ENCODE assay signal across 8 cellular contexts in genomic region chr9:99221266-99221622, GRCh38. TPM values are rescaled to one million over a fixed set of nuclear protein-coding genes. Genes with fewer than 3 reads are reported as not detected.
DNase-seq lines count a peak whose midpoint lies in the region; ATAC-seq and TF ChIP-seq lines count a peak whose summit lies in the region.

No MANE protein-coding gene starts in this region.

- peaks cover 39% of the 10 kb centered on the region for H4K20me1 ChIP-seq in GM23338 (replicated peaks; ENCODE audit: insufficient read depth)

- peaks cover 3% of the 10 kb centered on the region for H3K27me3 Mint-ChIP-seq in GM23338 (ENCODE audit: insufficient read depth, low read depth, poor library complexity)

- ATAC-seq in GM23338 (no peak; the same call in 2 of the 3 replicates), Panc1 (no peak)

- TF ChIP-seq POLR2A in esophagus squamous epithelium (IDR thresholded peaks at IDR 0.05): no peak

- H3K36me3 ChIP-seq in GM23338 (ENCODE audit: insufficient read depth) (peaks cover 12% of the 10 kb centered on the region; the same call in 1 of the 2 replicates), Panc1 (ENCODE audit: control insufficient read depth, insufficient read depth, low read length) (peaks cover 16% of the 10 kb centered on the region), esophagus squamous epithelium (peaks cover 0 to 46% (median 0%) of the 10 kb centered on the region in 3 donors)

- in situ Hi-C loops in Panc1 (cut with HindIII; ENCODE audit: low pct_unique_long_range_greater_than_20kb, low sequenced_read_pairs): no loop called here

- H3K27ac Mint-ChIP-seq in GM23338: peak overlapping the region; percentile 68

- H3F3A ChIP-seq in GM23338 (replicated peaks; ENCODE audit: low read depth): no peaks in the 10 kb centered on the region

- no TSS peak for BruUV-seq in Panc1 (replicated peaks; lab: Mats Ljungman, UMichigan)

- DNase-seq in GM23338 (ENCODE audit: low spot score): no peak
- DNase-seq in Panc1 (ENCODE audit: low read depth, low spot score): no peak
- no peak for DNase-seq in esophagus squamous epithelium (lab: John Stamatoyannopoulos, UW)
- DNase-seq in retinal pigment epithelial cell (ENCODE audit: low read depth): no peak
- no peak for DNase-seq in NCI-H82 treated with DMSO at 0.1 percent for 48 hours (lab: John Stamatoyannopoulos, UW; ENCODE audit: unreplicated experiment)
- no peak for DNase-seq in OCI-M2 (lab: John Stamatoyannopoulos, UW; ENCODE audit: unreplicated experiment)
- no peak for DNase-seq in islet precursor cell
- DNase-seq in midbrain (lab: John Stamatoyannopoulos, UW): no peak

- H3K79me2 ChIP-seq in GM23338 (replicated peaks; ENCODE audit: insufficient read depth): peaks cover 89% of the 10 kb centered on the region

- H3K4me3 Mint-ChIP-seq in GM23338: peak overlapping the region; percentile 97

- H3K4me2 ChIP-seq in GM23338: peak overlapping the region; percentile 98

- POLR2A ChIA-PET in Panc1 (lab: Charles Lee): no interaction called here

- peaks cover 43% of the 10 kb centered on the region for H3K36me3 Mint-ChIP-seq in GM23338 (ENCODE audit: low read depth)

- peaks cover 20% of the 10 kb centered on the region for H3K4me1 Mint-ChIP-seq in GM23338

- H3K9me2 ChIP-seq in GM23338 (ENCODE audit: insufficient read depth): no peaks in the 10 kb centered on the region

- H3K9me3 ChIP-seq in Panc1 (ENCODE audit: control insufficient read depth, insufficient read depth, low read depth, low read length): no peaks in the 10 kb centered on the region
- no peaks in the 10 kb centered on the region for H3K9me3 ChIP-seq in esophagus squamous epithelium

- H3K27me3 ChIP-seq in GM23338 (ENCODE audit: insufficient read depth): no peaks in the 10 kb centered on the region
- H3K27me3 ChIP-seq in Panc1 (ENCODE audit: control insufficient read depth, insufficient read depth, low read length): no peaks in the 10 kb centered on the region
- no peaks in the 10 kb centered on the region for H3K27me3 ChIP-seq in esophagus squamous epithelium

- CTCF ChIA-PET in Panc1 (lab: Charles Lee): no interaction called here

- intact Hi-C loops in Panc1 (cut with micrococcal nuclease; ENCODE audit: unreplicated experiment): no loop called here
- intact Hi-C loops in esophagus squamous epithelium (cut with DNase I): no loop called here

- peaks cover 22% of the 10 kb centered on the region for H3K4me1 ChIP-seq in GM23338 (ENCODE audit: insufficient read depth)
- peaks cover 3% of the 10 kb centered on the region; the same call in 1 of the 2 replicates for H3K4me1 ChIP-seq in Panc1 (ENCODE audit: control insufficient read depth, insufficient read depth, low read length)
- peaks cover 11 to 58% (median 29%) of the 10 kb centered on the region in 3 donors for H3K4me1 ChIP-seq in esophagus squamous epithelium

- H3K4me3 ChIP-seq in GM23338 (peak overlapping the region; percentile 98), Panc1 (ENCODE audit: low read depth in 2 of 2, low read length in 2 of 2) (peak overlapping the region; percentile 94 to 99), esophagus squamous epithelium (peak overlapping the region; percentile 82 to 100 (median 92)), retinal pigment epithelial cell (ENCODE audit: low read length) (peak overlapping the region; percentile 98)

- TF ChIP-seq CTCF in GM23338 (conservative IDR thresholded peaks at IDR 0.05; ENCODE audit: low read depth in 2 of 2): no peak
- TF ChIP-seq CTCF in Panc1 (IDR thresholded peaks at IDR 0.05): no peak
- no peak for TF ChIP-seq CTCF in esophagus squamous epithelium (IDR thresholded peaks at IDR 0.05)
- no peak for TF ChIP-seq CTCF in retinal pigment epithelial cell (conservative IDR thresholded peaks at IDR 0.05; ENCODE audit: low read depth, low read length)

- H3K9me3 Mint-ChIP-seq in GM23338: no peaks in the 10 kb centered on the region

- H2AFZ ChIP-seq in GM23338: peak overlapping the region; percentile 84; the same call in 1 of the 2 replicates

- H3K27ac ChIP-seq in GM23338 (ENCODE audit: low read depth) (peak overlapping the region; percentile 58; the same call in 1 of the 2 replicates), Panc1 (ENCODE audit: low read length) (peak overlapping the region; percentile 95), esophagus squamous epithelium (peak overlapping the region; percentile 90 to 98 (median 93))

- 0% methylated on average over 4 of the region's 26 CpGs; no CpG with 5 or more reads in 1 of the 2 donors for whole genome bisulfite sequencing in esophagus squamous epithelium, 2 donors

TF ChIP-seq in GM23338, 12 proteins besides CTCF, POLR2A, EP300 and RAD21:
- TF ChIP-seq CREB1 (CRISPR knock-in tag; IDR thresholded peaks at IDR 0.05; ENCODE audit: low read depth) (peak; percentile 71), NANOG (IDR thresholded peaks at IDR 0.05; ENCODE audit: borderline replicate concordance) (no peak)

RNA-seq across cellular contexts. Expression of gene ALG2, which starts 0.5 kb away (rescaled TPM):
- 34.3 and 39.7 TPM in 2 replicates for total RNA-seq in GM23338 (2014; rRNA removed; shearing (Covaris generic))
- polyA plus RNA-seq in GM23338 (2016; fragmentation: Nextera tagmentation; extraction: Ambion mirVana): 28.8 and 31.5 TPM in 2 replicates
- total RNA-seq in Panc1 (2021; ENCODE audit: unreplicated experiment): 20.8 TPM
- polyA plus RNA-seq in Panc1 (2012; ENCODE audit: insufficient read length): 17.3 TPM
- 10 to 100 TPM; 19.2 to 28.4 (median 25.1) TPM for total RNA-seq in esophagus squamous epithelium

RNA-seq across cellular contexts. Expression of gene SEC61B, which starts 0.8 kb away (rescaled TPM):
- 90.5 and 133 TPM in 2 replicates for total RNA-seq in GM23338 (2014; rRNA removed; shearing (Covaris generic))
- polyA plus RNA-seq in GM23338 (2016; fragmentation: Nextera tagmentation; extraction: Ambion mirVana): 602 and 623 TPM in 2 replicates
- 90.4 TPM for total RNA-seq in Panc1 (2021; ENCODE audit: unreplicated experiment)
- 138 TPM for polyA plus RNA-seq in Panc1 (2012; ENCODE audit: insufficient read length)
- total RNA-seq in esophagus squamous epithelium: 100 to 1,000 TPM in 2 of 4 donors, 10 to 100 TPM in 2; 78.8 to 143 (median 117) TPM
